16 cellular contexts compared by ENCODE assay signal in genomic region chr3:195079636-195080035, GRCh38.
DNase-seq lines count a peak whose midpoint lies in the region; ATAC-seq and TF ChIP-seq lines count a peak whose summit lies in the region.
"Had no signal": no experiment of that assay in that cellular context is flagged by ENCODE, and none has a peak within 500 bp of the region (broad histone marks: within the 10 kb centered on the region; RNA-seq: fewer than 3 reads in every experiment).

No MANE protein-coding gene starts in this region.

- H3K4me1 ChIP-seq in spleen (peaks cover 0 to 77% (median 38%) of the 10 kb centered on the region in 6 donors), esophagus muscularis mucosa (peaks cover 15 to 32% (median 29%) of the 10 kb centered on the region in 4 donors)
- H3K4me1 ChIP-seq: Peyer's patch, uterus had no signal

- no peaks in the 10 kb centered on the region for H3K36me3 ChIP-seq in spleen
- H3K36me3 ChIP-seq in esophagus muscularis mucosa, result no peaks in the 10 kb centered on the region
- H3K36me3 ChIP-seq: Peyer's patch, uterus had no signal

- ATAC-seq in left cardiac atrium (peak in 1 of 2 donors; percentile 7), natural killer cell (no peak)
- ATAC-seq: activated CD4-positive, CD25-positive, alpha-beta regulatory T cell treated with anti-CD3 and anti-CD28 coated beads, Interleukin-2, amount 50 U/mL, for 24 hours had no signal

- H3K4me3 ChIP-seq in spleen (no peak overlapping the region), esophagus muscularis mucosa (no peak overlapping the region)
- H3K4me3 ChIP-seq: GM23338, Peyer's patch, uterus had no signal

- H3K4me3 Mint-ChIP-seq in natural killer cell, result no peak overlapping the region
- H3K4me3 Mint-ChIP-seq: GM23338 had no signal

- H3K36me3 Mint-ChIP-seq in natural killer cell, result no peaks in the 10 kb centered on the region

- H3K27ac ChIP-seq in spleen (peak overlapping the region in 7 of 8 donors; percentile 62 to 87 (median 74)), esophagus muscularis mucosa (replicated peaks in 1 of 4) (no peak overlapping the region)
- H3K27ac ChIP-seq: Peyer's patch, uterus had no signal

- H3K27me3 Mint-ChIP-seq in natural killer cell (ENCODE audit: low read depth in 2 of 2), result no peaks in the 10 kb centered on the region

- TF ChIP-seq CTCF in spleen (IDR thresholded peaks at IDR 0.05 in 8 of 11, conservative IDR thresholded peaks at IDR 0.05 in 3 of 11), result no peak
- no peak for TF ChIP-seq CTCF in natural killer cell (IDR thresholded peaks at IDR 0.05)
- TF ChIP-seq CTCF in esophagus muscularis mucosa (IDR thresholded peaks at IDR 0.05), result no peak

- 42 to 71% (median 60%) methylated on average over 5 of the region's 5 CpGs for WGBS in spleen, 5 donors
- WGBS in esophagus muscularis mucosa, result 85% methylated on average over 5 of the region's 5 CpGs

- H3K9me3 Mint-ChIP-seq in natural killer cell, result no peaks in the 10 kb centered on the region
- H3K9me3 Mint-ChIP-seq: GM23338 had no signal

- H3K9me3 ChIP-seq in spleen (no peaks in the 10 kb centered on the region), esophagus muscularis mucosa (no peaks in the 10 kb centered on the region)
- H3K9me3 ChIP-seq: Peyer's patch, uterus had no signal

- intact Hi-C loops in left cardiac atrium (cut with DNase I), result no loop called here
- intact Hi-C loops in spleen (cut with DNase I; ENCODE audit: low total_unique reads), result no loop called here
- intact Hi-C loops in natural killer cell (cut with micrococcal nuclease), result no loop called here
- intact Hi-C loops in esophagus muscularis mucosa (cut with DNase I), result no loop called here

- peaks cover 13% of the 10 kb centered on the region in 2 donors for H3K4me1 Mint-ChIP-seq in natural killer cell

- DNase-seq in NCI-H82 (lab: John Stamatoyannopoulos, UW) (peak; percentile 55), NCI-H82 treated with DMSO at 0.1 percent for 48 hours (lab: John Stamatoyannopoulos, UW; ENCODE audit: unreplicated experiment) (no peak), RPMI8226 (peak; percentile 34), left cardiac atrium (peak; percentile 13), spleen (no peak), putamen (ENCODE audit: low spot score) (no peak), natural killer cell (no peak), esophagus muscularis mucosa (ENCODE audit: extremely low spot score) (no peak)
- DNase-seq: cerebellar nuclear complex; NCI-H1092 treated with DMSO at 0.1 percent for 48 hours; Peyer's patch; stimulated activated CD4-positive, alpha-beta T cell treated with anti-CD3 and anti-CD28 coated beads, Interleukin-2, amount 100 ng/mL, for 48 hours; T-helper 1 cell; uterus had no signal

- H3K27me3 ChIP-seq in spleen (replicated peaks in 1 of 7), result no peaks in the 10 kb centered on the region
- no peaks in the 10 kb centered on the region for H3K27me3 ChIP-seq in esophagus muscularis mucosa
- H3K27me3 ChIP-seq: Peyer's patch, uterus had no signal

- H3K27ac Mint-ChIP-seq in natural killer cell, result peak overlapping the region in 1 of 2 donors; percentile 44
- H3K27ac Mint-ChIP-seq: GM23338 had no signal

- TF ChIP-seq EP300 in esophagus muscularis mucosa (IDR thresholded peaks at IDR 0.05), result no peak

- TF ChIP-seq POLR2A in spleen (IDR thresholded peaks at IDR 0.05), result no peak
- TF ChIP-seq POLR2A in esophagus muscularis mucosa (IDR thresholded peaks at IDR 0.05; ENCODE audit: low read depth), result no peak

Comparison
In these comparisons a context has a peak if more than half of its experiments do, and no peak if none do; other contexts are left out.
1. DNase-seq: peak in NCI-H82 (single experiment), RPMI8226 (single experiment) and left cardiac atrium (single experiment); none in NCI-H82 treated with DMSO at 0.1 percent for 48 hours (single experiment), spleen (single experiment), putamen (single experiment), natural killer cell (single experiment) and esophagus muscularis mucosa (single experiment).
2. H3K27ac ChIP-seq: peak in spleen (7 of 8); none in esophagus muscularis mucosa (0 of 4).